ENCODE assay signal across 8 cellular contexts in the genomic region with DNA sequence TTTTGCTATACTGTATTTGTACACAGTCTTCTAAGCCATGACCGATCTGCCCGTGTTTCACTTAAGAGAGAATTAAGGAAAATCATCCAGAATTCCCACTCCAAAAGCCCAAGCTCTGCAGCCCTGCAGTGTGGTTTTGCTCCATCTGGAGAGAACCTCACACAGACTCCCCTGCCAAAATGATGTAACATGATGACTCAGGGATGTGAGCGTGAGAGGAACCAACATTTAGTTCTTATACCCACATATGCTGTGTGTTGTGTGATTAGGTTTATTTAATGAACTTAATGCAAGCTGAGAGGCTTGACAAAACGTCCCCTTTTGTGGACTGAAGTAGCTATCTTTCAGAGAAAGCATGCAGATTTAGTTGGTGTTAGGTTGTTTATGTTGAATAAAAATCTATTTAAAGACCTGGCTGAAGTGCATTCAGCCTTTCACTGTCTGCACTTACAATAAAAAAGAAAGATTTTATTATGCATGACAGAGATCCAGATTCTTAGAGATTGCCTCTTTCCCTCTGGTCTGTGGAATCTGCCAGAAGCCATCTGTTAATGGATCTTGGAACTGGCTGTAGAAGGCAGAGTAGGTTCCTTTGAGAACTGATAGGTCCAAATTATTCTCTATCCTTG. TPM values are rescaled to one million over a fixed set of nuclear protein-coding genes. Genes with fewer than 3 reads are reported as not detected.
DNase-seq lines count a peak whose midpoint lies in the region; ATAC-seq, FAIRE-seq and TF ChIP-seq lines count a peak whose summit lies in the region.

No MANE protein-coding gene starts in this region.

- peak overlapping the region; percentile 75 for H3K27ac Mint-ChIP-seq in nephron progenitor cell
- no peak overlapping the region for H3K27ac Mint-ChIP-seq in CD8-positive, alpha-beta T cell

- H3K27me3 Mint-ChIP-seq in nephron progenitor cell (ENCODE audit: low read depth, poor library complexity) = peaks cover 3% of the 10 kb centered on the region
- H3K27me3 Mint-ChIP-seq in CD8-positive, alpha-beta T cell (ENCODE audit: low read depth) = no peaks in the 10 kb centered on the region

- intact Hi-C loops in Right ventricle myocardium inferior (cut with DNase I) = no loop called here
- intact Hi-C loops in cardiac septum (cut with DNase I) = no loop called here
- intact Hi-C loops in CD8-positive, alpha-beta T cell (cut with DNase I, micrococcal nuclease) = loop anchor here in 1 of 2 experiments (10.0 kb wide), 1 partner anchor 1909 kb away; the partner anchor contains the start of gene NAPG

- H3K4me1 Mint-ChIP-seq in nephron progenitor cell = peaks cover 50% of the 10 kb centered on the region
- peaks cover 81% of the 10 kb centered on the region for H3K4me1 Mint-ChIP-seq in CD8-positive, alpha-beta T cell (ENCODE audit: low read depth)

- FAIRE-seq in RCC 7860 (lab: Jason Lieb, UNC) = peak; percentile 72

- H3K4me1 ChIP-seq in CD8-positive, alpha-beta T cell (ENCODE audit: insufficient read depth, low read length) = peaks cover 29% of the 10 kb centered on the region

- H3K27me3 ChIP-seq in CD8-positive, alpha-beta T cell (ENCODE audit: insufficient read depth, low read length) = no peaks in the 10 kb centered on the region

- H3K27ac ChIP-seq in epithelial cell of prostate = peak overlapping the region; percentile 82
- no peak overlapping the region for H3K27ac ChIP-seq in CD8-positive, alpha-beta T cell (ENCODE audit: low read depth, low read length)

- no peaks in the 10 kb centered on the region for H3K36me3 ChIP-seq in CD8-positive, alpha-beta T cell (ENCODE audit: insufficient read depth, low read length)

- H3K36me3 Mint-ChIP-seq in nephron progenitor cell (ENCODE audit: low read depth) = peaks cover 65% of the 10 kb centered on the region
- H3K36me3 Mint-ChIP-seq in CD8-positive, alpha-beta T cell = peaks cover 39% of the 10 kb centered on the region

- H3K9me3 Mint-ChIP-seq in nephron progenitor cell = peaks cover 5% of the 10 kb centered on the region
- H3K9me3 Mint-ChIP-seq in CD8-positive, alpha-beta T cell = no peaks in the 10 kb centered on the region

- TF ChIP-seq CTCF in nephron progenitor cell (IDR thresholded peaks at IDR 0.05) = no peak
- no peak for TF ChIP-seq CTCF in CD8-positive, alpha-beta T cell (IDR thresholded peaks at IDR 0.05)

- peak; percentile 80 for ATAC-seq in Right ventricle myocardium inferior
- ATAC-seq in GM18505 (IDR thresholded peaks at IDR 0.05; ENCODE audit: unreplicated experiment) = no peak
- ATAC-seq in CD8-positive, alpha-beta T cell = no peak

- POLR2A ChIA-PET in CD8-positive, alpha-beta T cell (lab: Charles Lee) = no interaction called here

- H3K9me3 ChIP-seq in CD8-positive, alpha-beta T cell (ENCODE audit: low read length) = no peaks in the 10 kb centered on the region

- DNase-seq in Right ventricle myocardium inferior (ENCODE audit: missing footprints) (no peak), cardiac septum (ENCODE audit: low spot score) (no peak), RCC 7860 (ENCODE audit: low spot score) (peak; percentile 39), epithelial cell of prostate (ENCODE audit: low read depth, low spot score) (peak; percentile 43), nephron progenitor cell (no peak)
- DNase-seq in stimulated activated CD4-positive, alpha-beta T cell treated with anti-CD3 and anti-CD28 coated beads, Interleukin-4, amount 100 ng/mL, for 24 hours = no peak
- no peak for DNase-seq in CD8-positive, alpha-beta T cell

- CTCF ChIA-PET in CD8-positive, alpha-beta T cell (lab: Charles Lee) = no interaction called here

- no peak for TF ChIP-seq POLR2A in GM18505 (IDR thresholded peaks at IDR 0.05; ENCODE audit: borderline replicate concordance, extremely low read depth, insufficient read depth, insufficient read length)

- no peak overlapping the region for H3K4me3 ChIP-seq in CD8-positive, alpha-beta T cell (ENCODE audit: low read depth, low read length)

- H3K4me3 Mint-ChIP-seq in nephron progenitor cell = no peak overlapping the region
- H3K4me3 Mint-ChIP-seq in CD8-positive, alpha-beta T cell = no peak overlapping the region

RNA-seq across cellular contexts. Expression of gene RAB12, which starts 6.3 kb away (rescaled TPM):
- total RNA-seq in Right ventricle myocardium inferior (113 TPM), cardiac septum (86.8 TPM)
- 10 to 100 TPM; 20.2 to 20.9 TPM for total RNA-seq in CD8-positive, alpha-beta T cell

Comparison
In these comparisons a context has a peak if more than half of its experiments do, and no peak if none do; other contexts are left out.
1. DNase-seq: peak in RCC 7860 (single experiment) and epithelial cell of prostate (single experiment); none in Right ventricle myocardium inferior (single experiment), cardiac septum (single experiment), nephron progenitor cell (single experiment), stimulated activated CD4-positive, alpha-beta T cell treated with anti-CD3 and anti-CD28 coated beads, Interleukin-4, amount 100 ng/mL, for 24 hours (single experiment) and CD8-positive, alpha-beta T cell (0 of 7).